ENCODE assay signal across 10 cellular contexts in the genomic region with DNA sequence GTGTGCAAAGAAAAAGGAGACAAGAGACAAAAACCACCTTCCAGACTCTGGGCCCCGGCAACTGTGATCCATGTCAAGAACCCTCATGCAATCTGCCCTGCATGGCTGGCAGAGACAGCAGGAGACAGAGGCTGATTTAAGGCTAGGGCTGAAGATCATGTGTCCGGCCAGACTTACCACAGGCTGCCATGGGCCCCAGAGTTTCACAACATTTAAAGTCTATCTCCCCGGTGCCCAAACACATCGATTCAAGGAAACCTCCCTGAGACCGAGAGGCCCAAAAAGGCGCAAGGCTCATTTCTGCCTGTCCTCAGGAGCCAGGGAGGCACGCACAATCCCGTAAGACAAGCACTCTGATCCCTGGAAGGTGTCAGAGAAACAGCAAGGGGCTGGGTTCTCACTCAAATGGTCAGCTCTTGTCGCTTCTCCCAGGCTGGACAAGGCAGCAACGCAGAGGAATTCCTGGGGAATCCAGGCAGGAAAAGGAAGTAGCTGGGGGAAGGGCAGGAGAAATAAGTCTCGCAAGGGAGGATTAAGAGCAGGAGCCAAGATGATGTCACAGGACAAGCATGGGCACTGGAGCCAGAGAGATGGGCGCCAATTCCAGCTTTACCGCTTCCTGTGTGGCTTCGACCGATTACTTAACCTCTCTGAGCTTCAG.
A peak's percentile ranks its signal among the peaks of the same experiment; 100 is the strongest.
DNase-seq lines count a peak whose midpoint lies in the region; ATAC-seq, FAIRE-seq and TF ChIP-seq lines count a peak whose summit lies in the region.
"Had no signal": no experiment of that assay in that cellular context is flagged by ENCODE, and none has a peak within 500 bp of the region (broad histone marks: within the 10 kb centered on the region; RNA-seq: fewer than 3 reads in every experiment).

No MANE protein-coding gene starts in this region.

- H3K4me3 ChIP-seq in fibroblast of villous mesenchyme (ENCODE audit: low read depth, low read length) = peak overlapping the region; percentile 45
- H3K4me3 ChIP-seq in pancreas = no peak overlapping the region

- 73 to 79% methylated on average over 15 of the region's 15 CpGs for WGBS in pancreas, 2 donors

- H3K4me1 Mint-ChIP-seq in activated T-helper 17 cell treated with anti-CD3 and anti-CD28 coated beads, Interleukin-2, amount 50 U/mL, for 72 hours = peaks cover 24% of the 10 kb centered on the region

- H3K36me3 Mint-ChIP-seq in activated T-helper 17 cell treated with anti-CD3 and anti-CD28 coated beads, Interleukin-2, amount 50 U/mL, for 72 hours (ENCODE audit: low read depth) = no peaks in the 10 kb centered on the region

- H3K36me3 ChIP-seq in pancreas = no peaks in the 10 kb centered on the region

- H3K27ac ChIP-seq in pancreas = peak overlapping the region in 1 of 4 donors; percentile 56

- no peak overlapping the region for H3K4me3 Mint-ChIP-seq in activated T-helper 17 cell treated with anti-CD3 and anti-CD28 coated beads, Interleukin-2, amount 50 U/mL, for 72 hours
- H3K4me3 Mint-ChIP-seq: activated naive CD4-positive, alpha-beta T cell treated with anti-CD3 and anti-CD28 coated beads, Interleukin-2, amount 50 U/mL, for 24 hours had no signal

- intact Hi-C loops in pancreas (cut with DNase I) = loop anchor here in 1 of 3 donors (10.0 kb wide), 1 partner anchor 59 kb away; no protein-coding TSS in a partner anchor

- H3K27ac Mint-ChIP-seq in activated T-helper 17 cell treated with anti-CD3 and anti-CD28 coated beads, Interleukin-2, amount 50 U/mL, for 72 hours = no peak overlapping the region
- H3K27ac Mint-ChIP-seq: activated naive CD4-positive, alpha-beta T cell treated with anti-CD3 and anti-CD28 coated beads, Interleukin-2, amount 50 U/mL, for 24 hours had no signal

- TF ChIP-seq CTCF in fibroblast of villous mesenchyme (IDR thresholded peaks at IDR 0.05; ENCODE audit: insufficient read depth, low read depth, low read length) = no peak
- no peak for TF ChIP-seq CTCF in pancreas (IDR thresholded peaks at IDR 0.05)

- no peaks in the 10 kb centered on the region for H3K27me3 ChIP-seq in pancreas

- FAIRE-seq in pancreas (lab: Jason Lieb, UNC) = no peak
- FAIRE-seq: GM18507 had no signal

- no peaks in the 10 kb centered on the region for H3K9me3 ChIP-seq in pancreas

- ATAC-seq in SK-N-SH treated with all-trans-retinoic acid at 6 μM for 48 hours = peak; percentile 52
- peak in 3 of 4 donors; percentile 25 to 48 (median 28) for ATAC-seq in pancreas
- no peak for ATAC-seq in HG03159 (IDR thresholded peaks at IDR 0.05; ENCODE audit: unreplicated experiment)
- ATAC-seq in HG03571 (IDR thresholded peaks at IDR 0.05; ENCODE audit: unreplicated experiment) = no peak
- no peak for ATAC-seq in activated T-helper 17 cell treated with anti-CD3 and anti-CD28 coated beads, Interleukin-2, amount 50 U/mL, for 72 hours (replicated peaks)

- DNase-seq in EL = peak; percentile 98
- peak; percentile 97 for DNase-seq in fibroblast of villous mesenchyme (ENCODE audit: low read depth)
- peak in 2 of 6 donors; percentile 20 to 31 for DNase-seq in pancreas
- no peak for DNase-seq in effector CD8-positive, alpha-beta T cell (lab: John Stamatoyannopoulos, UW)

- H3K9me3 Mint-ChIP-seq in activated T-helper 17 cell treated with anti-CD3 and anti-CD28 coated beads, Interleukin-2, amount 50 U/mL, for 72 hours = no peaks in the 10 kb centered on the region
- H3K9me3 Mint-ChIP-seq: activated naive CD4-positive, alpha-beta T cell treated with anti-CD3 and anti-CD28 coated beads, Interleukin-2, amount 50 U/mL, for 24 hours had no signal

- H3K27me3 Mint-ChIP-seq in activated T-helper 17 cell treated with anti-CD3 and anti-CD28 coated beads, Interleukin-2, amount 50 U/mL, for 72 hours = no peaks in the 10 kb centered on the region
- H3K27me3 Mint-ChIP-seq: activated naive CD4-positive, alpha-beta T cell treated with anti-CD3 and anti-CD28 coated beads, Interleukin-2, amount 50 U/mL, for 24 hours had no signal

- H3K4me1 ChIP-seq in pancreas = peaks cover 22 to 33% (median 32%) of the 10 kb centered on the region in 3 donors

TF ChIP-seq in SK-N-SH treated with all-trans-retinoic acid at 6 μM for 48 hours, 23 proteins besides CTCF, POLR2A, EP300 and RAD21:
- TF ChIP-seq, protein P1, sequence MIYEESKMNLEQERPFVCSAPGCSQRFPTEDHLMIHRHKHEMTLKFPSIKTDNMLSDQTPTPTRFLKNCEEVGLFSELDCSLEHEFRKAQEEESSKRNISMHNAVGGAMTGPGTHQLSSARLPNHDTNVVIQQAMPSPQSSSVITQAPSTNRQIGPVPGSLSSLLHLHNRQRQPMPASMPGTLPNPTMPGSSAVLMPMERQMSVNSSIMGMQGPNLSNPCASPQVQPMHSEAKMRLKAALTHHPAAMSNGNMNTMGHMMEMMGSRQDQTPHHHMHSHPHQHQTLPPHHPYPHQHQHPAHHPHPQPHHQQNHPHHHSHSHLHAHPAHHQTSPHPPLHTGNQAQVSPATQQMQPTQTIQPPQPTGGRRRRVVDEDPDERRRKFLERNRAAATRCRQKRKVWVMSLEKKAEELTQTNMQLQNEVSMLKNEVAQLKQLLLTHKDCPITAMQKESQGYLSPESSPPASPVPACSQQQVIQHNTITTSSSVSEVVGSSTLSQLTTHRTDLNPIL (CRISPR knock-in tag; IDR thresholded peaks at IDR 0.05; ENCODE audit: low read depth) = 0 out of 2 replicates have a peak, but pooled peaks have one; percentile 32
- TF ChIP-seq, protein P2, sequence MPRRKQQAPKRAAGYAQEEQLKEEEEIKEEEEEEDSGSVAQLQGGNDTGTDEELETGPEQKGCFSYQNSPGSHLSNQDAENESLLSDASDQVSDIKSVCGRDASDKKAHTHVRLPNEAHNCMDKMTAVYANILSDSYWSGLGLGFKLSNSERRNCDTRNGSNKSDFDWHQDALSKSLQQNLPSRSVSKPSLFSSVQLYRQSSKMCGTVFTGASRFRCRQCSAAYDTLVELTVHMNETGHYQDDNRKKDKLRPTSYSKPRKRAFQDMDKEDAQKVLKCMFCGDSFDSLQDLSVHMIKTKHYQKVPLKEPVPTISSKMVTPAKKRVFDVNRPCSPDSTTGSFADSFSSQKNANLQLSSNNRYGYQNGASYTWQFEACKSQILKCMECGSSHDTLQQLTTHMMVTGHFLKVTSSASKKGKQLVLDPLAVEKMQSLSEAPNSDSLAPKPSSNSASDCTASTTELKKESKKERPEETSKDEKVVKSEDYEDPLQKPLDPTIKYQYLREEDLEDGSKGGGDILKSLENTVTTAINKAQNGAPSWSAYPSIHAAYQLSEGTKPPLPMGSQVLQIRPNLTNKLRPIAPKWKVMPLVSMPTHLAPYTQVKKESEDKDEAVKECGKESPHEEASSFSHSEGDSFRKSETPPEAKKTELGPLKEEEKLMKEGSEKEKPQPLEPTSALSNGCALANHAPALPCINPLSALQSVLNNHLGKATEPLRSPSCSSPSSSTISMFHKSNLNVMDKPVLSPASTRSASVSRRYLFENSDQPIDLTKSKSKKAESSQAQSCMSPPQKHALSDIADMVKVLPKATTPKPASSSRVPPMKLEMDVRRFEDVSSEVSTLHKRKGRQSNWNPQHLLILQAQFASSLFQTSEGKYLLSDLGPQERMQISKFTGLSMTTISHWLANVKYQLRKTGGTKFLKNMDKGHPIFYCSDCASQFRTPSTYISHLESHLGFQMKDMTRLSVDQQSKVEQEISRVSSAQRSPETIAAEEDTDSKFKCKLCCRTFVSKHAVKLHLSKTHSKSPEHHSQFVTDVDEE (CRISPR knock-in tag; IDR thresholded peaks at IDR 0.05) = no peak

Comparison
In these comparisons a context has a peak if more than half of its experiments do, and no peak if none do; other contexts are left out.
1. ATAC-seq: peak in SK-N-SH treated with all-trans-retinoic acid at 6 μM for 48 hours (single experiment) and pancreas (3 of 4); none in HG03159 (single experiment), HG03571 (single experiment) and activated T-helper 17 cell treated with anti-CD3 and anti-CD28 coated beads, Interleukin-2, amount 50 U/mL, for 72 hours (single experiment).